ENCODE assay signal across 9 cellular contexts in the genomic region with DNA sequence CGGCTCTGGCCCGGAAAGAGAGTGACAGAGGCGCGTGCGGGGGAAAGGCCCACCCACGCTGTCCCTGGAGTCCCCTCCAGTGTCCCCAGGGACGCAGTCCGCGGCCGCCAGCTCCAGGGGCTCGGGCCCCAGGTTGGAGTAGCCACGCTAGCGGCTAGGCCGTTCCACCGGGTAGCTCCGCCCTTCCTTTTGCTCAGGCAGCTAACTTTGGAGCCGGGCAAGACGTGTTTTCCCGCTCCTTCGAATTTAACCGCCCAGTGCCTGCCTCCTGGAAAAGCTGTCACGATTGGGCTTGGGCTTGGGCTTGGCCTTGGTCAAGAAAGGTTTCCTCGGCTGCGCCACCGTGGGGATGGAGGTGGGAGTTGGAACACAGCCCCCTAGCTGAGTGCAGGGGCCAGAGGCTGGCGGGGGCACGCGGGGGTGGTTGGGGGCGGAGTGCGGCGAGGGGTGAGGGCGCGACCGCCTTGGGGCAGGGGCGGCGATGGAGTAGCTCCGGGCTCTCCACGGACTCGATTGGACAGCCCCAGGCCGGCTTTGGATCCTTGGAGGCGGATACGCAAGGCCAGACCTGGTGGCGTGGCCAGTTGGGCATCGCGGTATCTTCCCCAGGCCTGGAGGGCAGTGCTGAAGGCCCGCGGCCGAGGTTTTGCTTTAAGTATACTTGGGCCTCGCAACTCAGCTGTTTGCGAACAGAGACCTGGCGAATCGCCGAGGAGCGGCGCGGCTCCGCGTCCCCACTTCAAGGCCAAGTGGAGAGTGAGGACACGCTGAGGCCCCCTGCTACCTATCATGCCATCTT. TPM values are rescaled to one million over a fixed set of nuclear protein-coding genes. Genes with fewer than 3 reads are reported as not detected.
DNase-seq lines count a peak whose midpoint lies in the region; ATAC-seq, FAIRE-seq and TF ChIP-seq lines count a peak whose summit lies in the region.
"Had no signal": no experiment of that assay in that cellular context is flagged by ENCODE, and none has a peak within 500 bp of the region (broad histone marks: within the 10 kb centered on the region; RNA-seq: fewer than 3 reads in every experiment).

No MANE protein-coding gene starts in this region.

- TF ChIP-seq CTCF in GM12864 (IDR thresholded peaks at IDR 0.05; ENCODE audit: low read depth, low read length, missing control alignments) (no peak), colonic mucosa (IDR thresholded peaks at IDR 0.05) (no peak)

- H3K4me1 ChIP-seq in colonic mucosa (peaks cover 23% of the 10 kb centered on the region), mononuclear cell (ENCODE audit: insufficient read depth, low read length) (peaks cover 54% of the 10 kb centered on the region)

- FAIRE-seq in urothelium cell line (lab: Jason Lieb, UNC) = no peak

- ATAC-seq in HG03095 (IDR thresholded peaks at IDR 0.05; ENCODE audit: unreplicated experiment) = no peak
- ATAC-seq in HG03565 (IDR thresholded peaks at IDR 0.05; ENCODE audit: unreplicated experiment) = no peak

- H3K36me3 ChIP-seq in colonic mucosa = no peaks in the 10 kb centered on the region

- intact Hi-C loops in colonic mucosa (cut with DNase I) = no loop called here

- DNase-seq in GM12864 (ENCODE audit: low read depth) = no peak
- DNase-seq in NCI-H524 (lab: John Stamatoyannopoulos, UW) = peak; percentile 28 to 64
- peak; percentile 26 for DNase-seq in colonic mucosa
- no peak for DNase-seq in kidney tubule cell (ENCODE audit: low spot score)
- no peak for DNase-seq in urothelium cell line (ENCODE audit: low spot score)

- H3K27ac ChIP-seq in colonic mucosa = no peak overlapping the region

- H3K9me3 ChIP-seq in colonic mucosa = no peaks in the 10 kb centered on the region
- no peaks in the 10 kb centered on the region for H3K9me3 ChIP-seq in mononuclear cell (ENCODE audit: low read depth, low read length)

- H3K27me3 ChIP-seq in colonic mucosa (peaks cover 85% of the 10 kb centered on the region), mononuclear cell (ENCODE audit: insufficient read depth, low read length) (peaks cover 94% of the 10 kb centered on the region)

- H3K9ac ChIP-seq in colonic mucosa (ENCODE audit: low read depth in 2 of 2, low read length in 2 of 2) = peak overlapping the region in 1 of 2 donors; percentile 47

- H3K4me3 ChIP-seq in GM12864 (ENCODE audit: low read depth, low read length) (peak overlapping the region; percentile 56), colonic mucosa (peak overlapping the region; percentile 47), mononuclear cell (ENCODE audit: low read length) (peak overlapping the region; percentile 62)

RNA-seq across cellular contexts. Expression of a gene that starts 4.5 kb away (rescaled TPM):
- total RNA-seq in colonic mucosa = not detected
- total RNA-seq in mononuclear cell = not detected
- total RNA-seq: epithelial cell of proximal tubule had no signal

RNA-seq across cellular contexts. Expression of a gene that starts 24.2 kb away (rescaled TPM):
- 10 to 100 TPM in 1 of 2 donors, 1 to 10 TPM in 1; 6.3 to 17.1 TPM for total RNA-seq in colonic mucosa
- 31.3 TPM for total RNA-seq in mononuclear cell

Comparison
In these comparisons a context has a peak if more than half of its experiments do, and no peak if none do; other contexts are left out.
1. DNase-seq: peak in NCI-H524 (2 of 2) and colonic mucosa (single experiment); none in GM12864 (single experiment), kidney tubule cell (single experiment) and urothelium cell line (single experiment).
2. Peak in every context shown above with its lines, with median percentiles within 50 percentile points of each other: H3K4me3 ChIP-seq.